ENCODE assay signal across 3 cellular contexts in genomic region chr22:18972029-18972428, GRCh38. TPM values are rescaled to one million over a fixed set of nuclear protein-coding genes. Genes with fewer than 3 reads are reported as not detected.
"Had no signal": no experiment of that assay in that cellular context is flagged by ENCODE, and none has a peak within 500 bp of the region (broad histone marks: within the 10 kb centered on the region; RNA-seq: fewer than 3 reads in every experiment).

No MANE protein-coding gene starts in this region.

RNA-seq across cellular contexts. Expression of gene PRODH, which starts 35.9 kb away (rescaled TPM):
- total RNA-seq: activated CD4-positive, alpha-beta T cell treated with anti-CD3 and anti-CD28 coated beads for 36 hours; activated CD8-positive, alpha-beta T cell treated with anti-CD3 and anti-CD28 coated beads for 36 hours had no signal
- polyA plus RNA-seq: IgD-negative memory B cell had no signal
